ENCODE assay signal across 14 cellular contexts in the genomic region with DNA sequence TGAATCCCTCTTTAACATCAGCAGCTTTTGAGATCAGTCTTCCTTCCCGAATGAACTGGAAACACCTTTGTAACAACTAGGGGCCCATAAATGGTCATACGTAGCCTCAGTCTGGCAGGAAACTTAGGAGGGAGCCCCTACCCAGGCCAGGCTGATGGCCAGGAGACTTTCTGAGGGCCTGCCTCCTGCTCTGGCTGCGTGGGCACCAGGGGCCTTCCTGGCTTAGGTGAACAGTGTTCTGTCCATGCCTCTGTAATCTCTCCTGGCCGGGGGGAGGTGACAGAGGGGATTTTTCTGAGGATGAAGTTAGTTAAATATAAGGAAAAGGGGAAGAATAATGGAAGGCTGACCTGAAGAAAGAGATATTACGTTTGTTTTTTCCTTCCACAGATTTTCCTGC. TPM values are rescaled to one million over a fixed set of nuclear protein-coding genes. Genes with fewer than 3 reads are reported as not detected.
DNase-seq lines count a peak whose midpoint lies in the region; ATAC-seq and TF ChIP-seq lines count a peak whose summit lies in the region.
"Had no signal": no experiment of that assay in that cellular context is flagged by ENCODE, and none has a peak within 500 bp of the region (broad histone marks: within the 10 kb centered on the region; RNA-seq: fewer than 3 reads in every experiment).

No MANE protein-coding gene starts in this region.

- H3K4me1 ChIP-seq in tibial nerve: peaks cover 0 to 23% (median 15%) of the 10 kb centered on the region in 4 donors

- no peak overlapping the region for H3K27ac ChIP-seq in tibial nerve
- H3K27ac ChIP-seq: heart right ventricle, sigmoid colon, testis had no signal

- no peak for TF ChIP-seq EP300 in tibial nerve (IDR thresholded peaks at IDR 0.05)

- no peak for DNase-seq in activated naive CD4-positive, alpha-beta T cell treated with anti-CD3 and anti-CD28 coated beads, Interleukin-2, amount 10 ng/mL, durations not matched to agents 7 days and 5 days
- no peak for DNase-seq in activated naive CD4-positive, alpha-beta T cell (lab: John Stamatoyannopoulos, UW)
- DNase-seq in activated CD8-positive, alpha-beta T cell treated with anti-CD3 and anti-CD28 coated beads, Interleukin-2, amount 10 ng/mL, durations not matched to agents 7 days and 5 days: no peak
- DNase-seq in glutamatergic neuron (no peak), tibial nerve (ENCODE audit: low spot score in 2 of 2) (no peak), GF-D8 (lab: John Stamatoyannopoulos, UW) (no peak), NCI-H774 (lab: John Stamatoyannopoulos, UW) (no peak)
- no peak for DNase-seq in stimulated activated naive B cell treated with anti-CD40 and anti-IgM and Interleukin-4, amounts not matched to agents 10 μg/mL and 1 μg/mL and 100 μg/mL, for 72 hours
- DNase-seq: activated gamma-delta T cell treated with Interleukin-2 at 50 U/mL for 16 hours, heart right ventricle, mesenchymal stem cell, sigmoid colon had no signal

- CTCF ChIA-PET in activated naive CD4-positive, alpha-beta T cell treated with anti-CD3 and anti-CD28 coated beads, Interleukin-2, amount 10 ng/mL, durations not matched to agents 7 days and 5 days (lab: Charles Lee): interaction anchor here (1.0 to 1.3 kb wide), 2 partner anchors 60 to 62 kb away, joined by 4 read pairs; no protein-coding TSS in a partner anchor
- CTCF ChIA-PET in activated CD8-positive, alpha-beta T cell treated with anti-CD3 and anti-CD28 coated beads, Interleukin-2, amount 10 ng/mL, durations not matched to agents 7 days and 5 days (lab: Charles Lee): interaction anchor here (1.0 kb wide), 1 partner anchor 256 kb away, joined by 3 read pairs; no protein-coding TSS in a partner anchor

- no peak overlapping the region for H3K4me3 ChIP-seq in tibial nerve

- no peak for TF ChIP-seq POLR2A in tibial nerve (IDR thresholded peaks at IDR 0.05)

- no peak for ATAC-seq in activated CD8-positive, alpha-beta T cell treated with anti-CD3 and anti-CD28 coated beads, Interleukin-2, amount 10 ng/mL, durations not matched to agents 7 days and 5 days
- ATAC-seq in stimulated activated naive B cell treated with anti-CD40 and anti-IgM and Interleukin-4, amounts not matched to agents 10 μg/mL and 1 μg/mL and 100 μg/mL, for 72 hours (replicated peaks): no peak
- ATAC-seq: HCT116 had no signal

- no peak overlapping the region for H3K27ac Mint-ChIP-seq in activated naive CD4-positive, alpha-beta T cell treated with anti-CD3 and anti-CD28 coated beads, Interleukin-2, amount 10 ng/mL, durations not matched to agents 7 days and 5 days
- H3K27ac Mint-ChIP-seq in activated CD8-positive, alpha-beta T cell treated with anti-CD3 and anti-CD28 coated beads, Interleukin-2, amount 10 ng/mL, durations not matched to agents 7 days and 5 days: no peak overlapping the region
- peak overlapping the region; percentile 20 for H3K27ac Mint-ChIP-seq in glutamatergic neuron (ENCODE audit: unreplicated experiment)
- no peak overlapping the region for H3K27ac Mint-ChIP-seq in stimulated activated naive B cell treated with anti-CD40 and anti-IgM and Interleukin-4, amounts not matched to agents 10 μg/mL and 1 μg/mL and 100 μg/mL, for 72 hours

- H3K27me3 ChIP-seq in tibial nerve: peaks cover 0 to 66% of the 10 kb centered on the region in 2 donors
- H3K27me3 ChIP-seq: testis had no signal

- H3K4me3 Mint-ChIP-seq in activated naive CD4-positive, alpha-beta T cell treated with anti-CD3 and anti-CD28 coated beads, Interleukin-2, amount 10 ng/mL, durations not matched to agents 7 days and 5 days: peak overlapping the region; percentile 27
- peak overlapping the region; percentile 38 for H3K4me3 Mint-ChIP-seq in activated CD8-positive, alpha-beta T cell treated with anti-CD3 and anti-CD28 coated beads, Interleukin-2, amount 10 ng/mL, durations not matched to agents 7 days and 5 days
- H3K4me3 Mint-ChIP-seq in glutamatergic neuron (ENCODE audit: unreplicated experiment): peak overlapping the region; percentile 85
- peak overlapping the region; percentile 77 to 79 for H3K4me3 Mint-ChIP-seq in stimulated activated naive B cell treated with anti-CD40 and anti-IgM and Interleukin-4, amounts not matched to agents 10 μg/mL and 1 μg/mL and 100 μg/mL, for 72 hours

- no peaks in the 10 kb centered on the region for H3K9me3 Mint-ChIP-seq in activated naive CD4-positive, alpha-beta T cell treated with anti-CD3 and anti-CD28 coated beads, Interleukin-2, amount 10 ng/mL, durations not matched to agents 7 days and 5 days
- no peaks in the 10 kb centered on the region for H3K9me3 Mint-ChIP-seq in activated CD8-positive, alpha-beta T cell treated with anti-CD3 and anti-CD28 coated beads, Interleukin-2, amount 10 ng/mL, durations not matched to agents 7 days and 5 days (ENCODE audit: insufficient read depth)
- H3K9me3 Mint-ChIP-seq in glutamatergic neuron (ENCODE audit: unreplicated experiment): peaks cover 14% of the 10 kb centered on the region
- H3K9me3 Mint-ChIP-seq in stimulated activated naive B cell treated with anti-CD40 and anti-IgM and Interleukin-4, amounts not matched to agents 10 μg/mL and 1 μg/mL and 100 μg/mL, for 72 hours: no peaks in the 10 kb centered on the region

- POLR2A ChIA-PET in activated CD8-positive, alpha-beta T cell treated with anti-CD3 and anti-CD28 coated beads, Interleukin-2, amount 10 ng/mL, durations not matched to agents 7 days and 5 days (lab: Charles Lee): no interaction called here

- H3K36me3 Mint-ChIP-seq in activated naive CD4-positive, alpha-beta T cell treated with anti-CD3 and anti-CD28 coated beads, Interleukin-2, amount 10 ng/mL, durations not matched to agents 7 days and 5 days: no peaks in the 10 kb centered on the region
- H3K36me3 Mint-ChIP-seq in activated CD8-positive, alpha-beta T cell treated with anti-CD3 and anti-CD28 coated beads, Interleukin-2, amount 10 ng/mL, durations not matched to agents 7 days and 5 days (ENCODE audit: low read depth): no peaks in the 10 kb centered on the region
- H3K36me3 Mint-ChIP-seq in glutamatergic neuron (ENCODE audit: unreplicated experiment): no peaks in the 10 kb centered on the region
- no peaks in the 10 kb centered on the region for H3K36me3 Mint-ChIP-seq in stimulated activated naive B cell treated with anti-CD40 and anti-IgM and Interleukin-4, amounts not matched to agents 10 μg/mL and 1 μg/mL and 100 μg/mL, for 72 hours

- WGBS in tibial nerve, 2 donors: 70 to 74% methylated on average over 5 of the region's 5 CpGs

- peaks cover 64% of the 10 kb centered on the region for H3K27me3 Mint-ChIP-seq in activated naive CD4-positive, alpha-beta T cell treated with anti-CD3 and anti-CD28 coated beads, Interleukin-2, amount 10 ng/mL, durations not matched to agents 7 days and 5 days
- peaks cover 57% of the 10 kb centered on the region for H3K27me3 Mint-ChIP-seq in activated CD8-positive, alpha-beta T cell treated with anti-CD3 and anti-CD28 coated beads, Interleukin-2, amount 10 ng/mL, durations not matched to agents 7 days and 5 days (ENCODE audit: low read depth)
- H3K27me3 Mint-ChIP-seq in glutamatergic neuron (ENCODE audit: unreplicated experiment): peaks cover 14% of the 10 kb centered on the region
- peaks cover 44 to 59% of the 10 kb centered on the region in 2 donors for H3K27me3 Mint-ChIP-seq in stimulated activated naive B cell treated with anti-CD40 and anti-IgM and Interleukin-4, amounts not matched to agents 10 μg/mL and 1 μg/mL and 100 μg/mL, for 72 hours

- peaks cover 15% of the 10 kb centered on the region for H3K4me1 Mint-ChIP-seq in activated naive CD4-positive, alpha-beta T cell treated with anti-CD3 and anti-CD28 coated beads, Interleukin-2, amount 10 ng/mL, durations not matched to agents 7 days and 5 days
- H3K4me1 Mint-ChIP-seq in activated CD8-positive, alpha-beta T cell treated with anti-CD3 and anti-CD28 coated beads, Interleukin-2, amount 10 ng/mL, durations not matched to agents 7 days and 5 days (ENCODE audit: low read depth): peaks cover 4% of the 10 kb centered on the region
- peaks cover 10% of the 10 kb centered on the region for H3K4me1 Mint-ChIP-seq in glutamatergic neuron (ENCODE audit: low read depth, unreplicated experiment)
- peaks cover 11 to 29% of the 10 kb centered on the region in 2 donors for H3K4me1 Mint-ChIP-seq in stimulated activated naive B cell treated with anti-CD40 and anti-IgM and Interleukin-4, amounts not matched to agents 10 μg/mL and 1 μg/mL and 100 μg/mL, for 72 hours

- TF ChIP-seq CTCF in glutamatergic neuron (IDR thresholded peaks at IDR 0.05; ENCODE audit: partially characterized antibody, unreplicated experiment) (no peak), tibial nerve (IDR thresholded peaks at IDR 0.05) (no peak)

- no peaks in the 10 kb centered on the region for H3K36me3 ChIP-seq in tibial nerve
- H3K36me3 ChIP-seq: heart right ventricle, sigmoid colon had no signal

- no peaks in the 10 kb centered on the region for H3K9me3 ChIP-seq in tibial nerve
- H3K9me3 ChIP-seq: heart right ventricle, sigmoid colon, testis had no signal

RNA-seq across cellular contexts. Expression of a gene that starts 0.8 kb away (rescaled TPM):
- not detected for total RNA-seq in activated CD8-positive, alpha-beta T cell treated with anti-CD3 and anti-CD28 coated beads, Interleukin-2, amount 10 ng/mL, durations not matched to agents 7 days and 5 days
- total RNA-seq in glutamatergic neuron (ENCODE audit: unreplicated experiment) (29.0 TPM), tibial nerve (under 1 TPM in 1 of 4 donors, not detected in 3; 0.22 TPM)

Comparison
In these comparisons a context has a peak if more than half of its experiments do, and no peak if none do; other contexts are left out.
1. H3K4me3 Mint-ChIP-seq: peak in every context shown above with its lines; median percentile 85 in glutamatergic neuron; 78 in stimulated activated naive B cell treated with anti-CD40 and anti-IgM and Interleukin-4, amounts not matched to agents 10 μg/mL and 1 μg/mL and 100 μg/mL, for 72 hours; 38 in activated CD8-positive, alpha-beta T cell treated with anti-CD3 and anti-CD28 coated beads, Interleukin-2, amount 10 ng/mL, durations not matched to agents 7 days and 5 days; 27 in activated naive CD4-positive, alpha-beta T cell treated with anti-CD3 and anti-CD28 coated beads, Interleukin-2, amount 10 ng/mL, durations not matched to agents 7 days and 5 days.
2. RNA of a gene that starts 0.8 kb away (total RNA-seq): 29.0 TPM in glutamatergic neuron (single experiment); not detected in activated CD8-positive, alpha-beta T cell treated with anti-CD3 and anti-CD28 coated beads, Interleukin-2, amount 10 ng/mL, durations not matched to agents 7 days and 5 days and 0.22 TPM in tibial nerve; every median in the first group is over 10 times any median in the second.